In the genomic region with DNA sequence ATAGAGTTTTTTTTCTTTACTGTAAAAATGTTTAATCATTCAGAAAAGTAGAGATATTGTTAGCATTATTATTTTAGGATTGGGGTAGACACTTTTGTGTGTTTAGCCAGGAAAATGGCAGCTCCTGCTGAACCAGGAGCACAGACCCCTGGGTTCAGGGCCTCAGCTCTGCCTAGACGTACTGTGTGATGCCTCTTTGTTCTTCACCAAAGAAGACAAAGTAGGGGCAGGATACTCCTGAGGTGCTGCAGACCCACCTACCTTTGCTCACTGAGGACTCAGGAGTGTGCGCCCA, we compare ENCODE assay signal across 11 cellular contexts.
A peak's percentile ranks its signal among the peaks of the same experiment; 100 is the strongest.
DNase-seq lines count a peak whose midpoint lies in the region; TF ChIP-seq lines count a peak whose summit lies in the region.
"Had no signal": no experiment of that assay in that cellular context is flagged by ENCODE, and none has a peak within 500 bp of the region (broad histone marks: within the 10 kb centered on the region; RNA-seq: fewer than 3 reads in every experiment).

No MANE protein-coding gene starts in this region.

- peak; percentile 61 for TF ChIP-seq CTCF in 22Rv1 (IDR thresholded peaks at IDR 0.05)
- peak; percentile 57 for TF ChIP-seq CTCF in C4-2B (conservative IDR thresholded peaks at IDR 0.05)
- TF ChIP-seq CTCF in LNCAP (IDR thresholded peaks at IDR 0.05) = peak; percentile 1; the same call in 1 of the 2 replicates
- no peak; the same call in 1 of the 2 replicates for TF ChIP-seq CTCF in VCaP (conservative IDR thresholded peaks at IDR 0.05)
- no peak for TF ChIP-seq CTCF in ascending aorta (IDR thresholded peaks at IDR 0.05)

- no peak overlapping the region for H3K4me3 ChIP-seq in ascending aorta
- H3K4me3 ChIP-seq: HAP-1, SJCRH30 had no signal

- no peaks in the 10 kb centered on the region for H3K27me3 ChIP-seq in ascending aorta
- H3K27me3 ChIP-seq: SJCRH30 had no signal

- intact Hi-C loops in ascending aorta (cut with DNase I) = no loop called here

- no peaks in the 10 kb centered on the region for H3K9me3 ChIP-seq in ascending aorta
- H3K9me3 ChIP-seq: HAP-1, SJCRH30 had no signal

- DNase-seq in nucleus accumbens (lab: John Stamatoyannopoulos, UW) = no peak
- DNase-seq in ascending aorta (ENCODE audit: low spot score in 2 of 2) = no peak
- DNase-seq in NCI-H146 treated with DMSO at 0.1 percent for 48 hours (lab: John Stamatoyannopoulos, UW; ENCODE audit: unreplicated experiment) = no peak
- DNase-seq in midbrain (lab: John Stamatoyannopoulos, UW) = no peak
- DNase-seq: GOT3 had no signal

- no peaks in the 10 kb centered on the region for H3K4me1 ChIP-seq in ascending aorta
- H3K4me1 ChIP-seq: SJCRH30 had no signal

- no peaks in the 10 kb centered on the region for H3K36me3 ChIP-seq in ascending aorta
- H3K36me3 ChIP-seq: HAP-1, SJCRH30 had no signal

- H3K27ac ChIP-seq in 22Rv1 = no peak overlapping the region
- H3K27ac ChIP-seq in C4-2B = no peak overlapping the region
- H3K27ac ChIP-seq in VCaP = peak overlapping the region; percentile 67
- no peak overlapping the region for H3K27ac ChIP-seq in ascending aorta
- H3K27ac ChIP-seq: SJCRH30 had no signal

Comparison
In these comparisons a context has a peak if more than half of its experiments do, and no peak if none do; other contexts are left out.
1. CTCF ChIP-seq: peak in 22Rv1 (single experiment), C4-2B (single experiment) and LNCAP (single experiment); none in VCaP (single experiment) and ascending aorta (0 of 3).